8 cellular contexts compared by ENCODE assay signal in genomic region chr9:134449180-134449916, GRCh38.
A peak's percentile ranks its signal among the peaks of the same experiment; 100 is the strongest.
DNase-seq lines count a peak whose midpoint lies in the region; ATAC-seq and TF ChIP-seq lines count a peak whose summit lies in the region.

No MANE protein-coding gene starts in this region.

- H3K9me3 Mint-ChIP-seq in endothelial cell (ENCODE audit: unreplicated experiment), result no peaks in the 10 kb centered on the region
- peaks cover 12% of the 10 kb centered on the region for H3K9me3 Mint-ChIP-seq in mesothelial cell of epicardium

- no peaks in the 10 kb centered on the region for H3K36me3 Mint-ChIP-seq in endothelial cell (ENCODE audit: low read depth, unreplicated experiment)
- H3K36me3 Mint-ChIP-seq in mesothelial cell of epicardium, result peaks cover 3% of the 10 kb centered on the region

- no peak overlapping the region for H3K27ac Mint-ChIP-seq in endothelial cell (ENCODE audit: unreplicated experiment)
- no peak overlapping the region for H3K27ac Mint-ChIP-seq in mesothelial cell of epicardium

- TF ChIP-seq CTCF in endothelial cell (IDR thresholded peaks at IDR 0.05; ENCODE audit: unreplicated experiment) (peak; percentile 69), mesothelial cell of epicardium (IDR thresholded peaks at IDR 0.05; ENCODE audit: unreplicated experiment) (peak; percentile 76)

- H3K27me3 Mint-ChIP-seq in endothelial cell (ENCODE audit: unreplicated experiment) (peaks cover 8% of the 10 kb centered on the region), mesothelial cell of epicardium (ENCODE audit: low read depth) (peaks cover 3% of the 10 kb centered on the region)

- peak; percentile 76 for ATAC-seq in GM19025 (IDR thresholded peaks at IDR 0.05; ENCODE audit: low read depth, unreplicated experiment)
- ATAC-seq in HG03565 (IDR thresholded peaks at IDR 0.05; ENCODE audit: unreplicated experiment), result peak; percentile 69

- DNase-seq in Ammon's horn (ENCODE audit: low spot score) (peak; percentile 97), NOMO-1 (lab: John Stamatoyannopoulos, UW; ENCODE audit: unreplicated experiment in 2 of 2) (peak; percentile 79 to 84), endothelial cell (ENCODE audit: low spot score) (peak; percentile 83), mesothelial cell of epicardium (ENCODE audit: low spot score in 2 of 2, unreplicated experiment in 2 of 2) (peak; percentile 83 to 92)
- DNase-seq in activated CD8-positive, alpha-beta memory T cell treated with anti-CD3 and anti-CD28 coated beads for 48 hours (ENCODE audit: low read depth in 2 of 3, low spot score in 2 of 3), result peak; percentile 32 to 58 (median 42)
- DNase-seq in stimulated activated CD8-positive, alpha-beta memory T cell treated with anti-CD3 and anti-CD28 coated beads, Interleukin-4, amount 100 ng/mL, for 24 hours (ENCODE audit: low read depth), result peak; percentile 70

- no peak overlapping the region for H3K4me3 Mint-ChIP-seq in endothelial cell (ENCODE audit: unreplicated experiment)
- H3K4me3 Mint-ChIP-seq in mesothelial cell of epicardium, result no peak overlapping the region

- no peaks in the 10 kb centered on the region for H3K4me1 Mint-ChIP-seq in endothelial cell (ENCODE audit: unreplicated experiment)
- H3K4me1 Mint-ChIP-seq in mesothelial cell of epicardium, result peaks cover 11% of the 10 kb centered on the region

Comparison
In these comparisons a context has a peak if more than half of its experiments do, and no peak if none do; other contexts are left out.
1. Peak in every context shown above with its lines: DNase-seq and ATAC-seq.
2. DNase-seq: peak in every context shown above with its lines; median percentile 97 in Ammon's horn; 88 in mesothelial cell of epicardium; 83 in endothelial cell; 82 in NOMO-1; 70 in stimulated activated CD8-positive, alpha-beta memory T cell treated with anti-CD3 and anti-CD28 coated beads, Interleukin-4, amount 100 ng/mL, for 24 hours; 42 in activated CD8-positive, alpha-beta memory T cell treated with anti-CD3 and anti-CD28 coated beads for 48 hours.